Comparison of ENCODE assay signal across 1 cellular context in the genomic region with DNA sequence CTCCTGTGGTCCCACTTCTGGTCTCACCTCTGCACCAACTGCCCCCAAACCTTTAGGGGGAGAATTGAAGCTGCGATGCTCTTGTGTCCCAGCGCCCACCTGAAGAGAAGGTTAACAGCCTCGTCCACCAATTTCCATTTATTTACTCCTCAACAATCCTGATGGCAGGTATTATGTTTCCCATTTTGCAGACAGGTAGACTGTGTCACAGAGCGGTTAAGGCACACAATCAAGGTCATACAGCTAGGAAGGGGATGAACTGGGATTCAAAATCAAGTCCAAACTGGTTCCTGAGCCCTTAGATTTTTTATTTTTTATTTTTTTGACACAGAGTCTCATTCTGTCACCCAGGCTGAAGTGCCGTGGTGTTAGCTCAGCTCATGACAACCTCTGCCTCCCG.
TF ChIP-seq lines count a peak whose summit lies in the region.

No MANE protein-coding gene starts in this region.

TF ChIP-seq in HepG2, 621 proteins besides CTCF, POLR2A, EP300 and RAD21:
- TF ChIP-seq ZNF629 (CRISPR knock-in tag; conservative IDR thresholded peaks at IDR 0.05), result peak; percentile 53
- TF ChIP-seq, protein P1, sequence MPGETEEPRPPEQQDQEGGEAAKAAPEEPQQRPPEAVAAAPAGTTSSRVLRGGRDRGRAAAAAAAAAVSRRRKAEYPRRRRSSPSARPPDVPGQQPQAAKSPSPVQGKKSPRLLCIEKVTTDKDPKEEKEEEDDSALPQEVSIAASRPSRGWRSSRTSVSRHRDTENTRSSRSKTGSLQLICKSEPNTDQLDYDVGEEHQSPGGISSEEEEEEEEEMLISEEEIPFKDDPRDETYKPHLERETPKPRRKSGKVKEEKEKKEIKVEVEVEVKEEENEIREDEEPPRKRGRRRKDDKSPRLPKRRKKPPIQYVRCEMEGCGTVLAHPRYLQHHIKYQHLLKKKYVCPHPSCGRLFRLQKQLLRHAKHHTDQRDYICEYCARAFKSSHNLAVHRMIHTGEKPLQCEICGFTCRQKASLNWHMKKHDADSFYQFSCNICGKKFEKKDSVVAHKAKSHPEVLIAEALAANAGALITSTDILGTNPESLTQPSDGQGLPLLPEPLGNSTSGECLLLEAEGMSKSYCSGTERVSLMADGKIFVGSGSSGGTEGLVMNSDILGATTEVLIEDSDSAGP (CRISPR knock-in tag; IDR thresholded peaks at IDR 0.05; ENCODE audit: borderline replicate concordance), result no peak
